ENCODE assay signal across 14 cellular contexts in genomic region chr12:123354600-123354999, GRCh38.
"Had no signal": no experiment of that assay in that cellular context is flagged by ENCODE, and none has a peak within 500 bp of the region (broad histone marks: within the 10 kb centered on the region; RNA-seq: fewer than 3 reads in every experiment).

No MANE protein-coding gene starts in this region.

- H3K4me3 Mint-ChIP-seq: activated T-cell treated with anti-CD3 and anti-CD28 coated beads, Interleukin-2, amount 50 U/mL, for 4 hours had no signal

- H3K9me3 Mint-ChIP-seq: activated T-cell treated with anti-CD3 and anti-CD28 coated beads, Interleukin-2, amount 50 U/mL, for 4 hours had no signal

- ATAC-seq: activated T-cell treated with anti-CD3 and anti-CD28 coated beads, Interleukin-2, amount 50 U/mL, for 4 hours; gastrocnemius medialis had no signal

- H3K4me3 ChIP-seq: adrenal gland, colonic mucosa, gastrocnemius medialis, left ventricle myocardium inferior, right atrium auricular region, smooth muscle cell, tibial nerve had no signal

- DNase-seq: activated CD4-positive, alpha-beta T cell treated with anti-CD3 and anti-CD28 coated beads for 4 hours; activated T-cell treated with anti-CD3 and anti-CD28 coated beads, Interleukin-2, amount 50 U/mL, for 4 hours; caudate nucleus; colonic mucosa; gastrocnemius medialis; kidney; left ventricle myocardium inferior; mesendoderm; SW 1271; WERI-Rb-1 had no signal
